In the genomic region with DNA sequence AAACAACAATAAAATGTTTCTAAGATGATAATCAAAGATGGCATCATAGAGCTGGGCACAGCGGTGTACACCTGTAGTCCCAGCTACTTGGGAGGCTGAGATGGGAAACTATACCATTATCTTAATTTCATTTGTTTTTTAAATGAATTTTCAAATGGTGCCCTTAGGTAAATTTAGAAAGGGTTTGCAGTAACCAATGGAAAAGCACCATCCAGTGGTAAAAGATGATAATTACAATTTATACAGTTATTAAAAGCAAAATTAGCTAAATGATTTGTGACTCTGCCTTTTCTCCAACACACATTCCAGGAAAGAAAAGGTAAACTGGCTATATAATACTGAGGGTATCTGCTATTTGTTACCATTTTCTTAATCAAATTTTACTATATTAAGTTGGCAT, we compare ENCODE assay signal across 8 cellular contexts. TPM values are rescaled to one million over a fixed set of nuclear protein-coding genes. Genes with fewer than 3 reads are reported as not detected.
DNase-seq lines count a peak whose midpoint lies in the region; ATAC-seq and TF ChIP-seq lines count a peak whose summit lies in the region.

No MANE protein-coding gene starts in this region.

- H3K27ac ChIP-seq in right atrium auricular region, result no peak overlapping the region

- H3K4me3 ChIP-seq in right atrium auricular region, result no peak overlapping the region

- intact Hi-C loops in cardiac septum (cut with DNase I), result loop anchor here (2.0 kb wide), 1 partner anchor 181 kb away; no protein-coding TSS in a partner anchor

- H3K27me3 ChIP-seq in right atrium auricular region, result no peaks in the 10 kb centered on the region

- no peak for ATAC-seq in GM18858 (IDR thresholded peaks at IDR 0.05; ENCODE audit: unreplicated experiment)
- no peak for ATAC-seq in GM21529 (IDR thresholded peaks at IDR 0.05; ENCODE audit: unreplicated experiment)
- no peak for ATAC-seq in GM21447 (IDR thresholded peaks at IDR 0.05; ENCODE audit: unreplicated experiment)

- peaks cover 0 to 4% of the 10 kb centered on the region in 2 donors for H3K4me1 ChIP-seq in right atrium auricular region

- peak; percentile 35 to 70 for TF ChIP-seq CTCF in right atrium auricular region (IDR thresholded peaks at IDR 0.05)

- H3K9me3 ChIP-seq in right atrium auricular region, result no peaks in the 10 kb centered on the region

- H3K36me3 ChIP-seq in right atrium auricular region, result no peaks in the 10 kb centered on the region

- in situ Hi-C loops in SK-MEL-5 (cut with HindIII; ENCODE audit: low pct_unique_long_range_greater_than_20kb, low sequenced_read_pairs), result no loop called here

- DNase-seq in right atrium auricular region (ENCODE audit: low spot score), result no peak
- no peak for DNase-seq in cardiac septum (ENCODE audit: low spot score)
- DNase-seq in SK-MEL-5 (ENCODE audit: low read depth, low spot score), result peak; percentile 64
- DNase-seq in iPS-NIHi11 (ENCODE audit: low spot score), result peak; percentile 13
- DNase-seq in AG08396 (ENCODE audit: low spot score), result no peak

RNA-seq across cellular contexts. Expression of a gene that starts 14.4 kb away (rescaled TPM):
- 10 to 100 TPM in 1 of 2 donors, 1 to 10 TPM in 1; 9.2 to 11.3 TPM for total RNA-seq in right atrium auricular region
- total RNA-seq in cardiac septum, result 23.5 TPM
- total RNA-seq in SK-MEL-5 (2014; rRNA removed; shearing (Covaris generic)), result 273 and 279 TPM in 2 replicates
- polyA plus RNA-seq in SK-MEL-5 (2015; cell fraction: cytosol; rRNA removed), result 120 and 151 TPM in 2 replicates
- 671 and 692 TPM in 2 replicates for polyA plus RNA-seq in SK-MEL-5 (2015; cell fraction: nucleus; rRNA removed)

Comparison
In these comparisons a context has a peak if more than half of its experiments do, and no peak if none do; other contexts are left out.
1. DNase-seq: peak in SK-MEL-5 (single experiment) and iPS-NIHi11 (single experiment); none in right atrium auricular region (single experiment), cardiac septum (single experiment) and AG08396 (single experiment).
2. RNA of a gene that starts 14.4 kb away (total RNA-seq): 273 to 279 TPM in SK-MEL-5; 23.5 TPM in cardiac septum (single experiment) and 9.2 to 11.3 TPM in right atrium auricular region; every median in the first group is over 10 times any median in the second.